Comparison of ENCODE assay signal across 2 cellular contexts in the genomic region with DNA sequence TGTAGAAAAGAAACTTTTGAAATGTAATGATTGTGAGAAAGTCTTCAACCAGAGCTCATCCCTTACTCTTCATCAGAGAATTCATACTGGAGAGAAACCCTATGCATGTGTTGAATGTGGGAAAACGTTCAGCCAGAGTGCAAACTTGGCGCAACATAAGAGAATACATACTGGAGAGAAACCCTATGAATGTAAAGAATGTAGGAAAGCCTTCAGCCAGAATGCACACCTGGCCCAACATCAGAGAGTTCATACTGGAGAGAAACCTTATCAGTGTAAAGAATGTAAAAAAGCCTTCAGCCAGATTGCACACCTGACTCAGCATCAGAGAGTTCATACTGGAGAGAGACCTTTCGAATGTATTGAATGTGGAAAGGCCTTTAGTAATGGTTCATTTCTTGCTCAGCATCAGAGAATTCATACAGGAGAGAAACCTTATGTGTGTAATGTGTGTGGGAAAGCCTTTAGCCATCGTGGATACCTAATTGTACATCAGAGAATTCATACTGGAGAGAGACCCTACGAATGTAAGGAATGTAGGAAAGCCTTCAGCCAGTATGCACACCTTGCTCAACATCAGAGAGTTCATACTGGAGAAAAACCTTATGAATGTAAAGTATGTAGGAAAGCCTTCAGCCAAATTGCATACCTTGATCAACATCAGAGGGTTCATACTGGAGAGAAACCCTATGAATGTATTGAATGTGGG.
TF ChIP-seq lines count a peak whose summit lies in the region.

No MANE protein-coding gene starts in this region.

TF ChIP-seq in IMR-90, 13 proteins besides CTCF, POLR2A, EP300 and RAD21:
- TF ChIP-seq NFE2L2 (IDR thresholded peaks at IDR 0.05; ENCODE audit: low read depth, low read length) = no peak
- TF ChIP-seq CEBPB (IDR thresholded peaks at IDR 0.05; ENCODE audit: low read depth, low read length) = no peak
- TF ChIP-seq SMC3 (IDR thresholded peaks at IDR 0.05; ENCODE audit: low read depth, low read length) = no peak
- TF ChIP-seq, protein P1, sequence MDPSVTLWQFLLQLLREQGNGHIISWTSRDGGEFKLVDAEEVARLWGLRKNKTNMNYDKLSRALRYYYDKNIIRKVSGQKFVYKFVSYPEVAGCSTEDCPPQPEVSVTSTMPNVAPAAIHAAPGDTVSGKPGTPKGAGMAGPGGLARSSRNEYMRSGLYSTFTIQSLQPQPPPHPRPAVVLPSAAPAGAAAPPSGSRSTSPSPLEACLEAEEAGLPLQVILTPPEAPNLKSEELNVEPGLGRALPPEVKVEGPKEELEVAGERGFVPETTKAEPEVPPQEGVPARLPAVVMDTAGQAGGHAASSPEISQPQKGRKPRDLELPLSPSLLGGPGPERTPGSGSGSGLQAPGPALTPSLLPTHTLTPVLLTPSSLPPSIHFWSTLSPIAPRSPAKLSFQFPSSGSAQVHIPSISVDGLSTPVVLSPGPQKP (IDR thresholded peaks at IDR 0.05; ENCODE audit: borderline replicate concordance, low read depth, low read length) = no peak

TF ChIP-seq in H1, 55 proteins besides CTCF, POLR2A, EP300 and RAD21:
- TF ChIP-seq ZNF274 (IDR thresholded peaks at IDR 0.05; ENCODE audit: borderline replicate concordance, extremely low read depth, low read length) = peak; percentile 98
- no peak for TF ChIP-seq FOSL1 (IDR thresholded peaks at IDR 0.05; ENCODE audit: insufficient read depth, low read depth, low read length)
- no peak for TF ChIP-seq NRF1 (IDR thresholded peaks at IDR 0.05; ENCODE audit: low read depth, low read length)
- TF ChIP-seq KDM4A (IDR thresholded peaks at IDR 0.05; ENCODE audit: low read depth, low read length, severe bottlenecking) = no peak
- no peak for TF ChIP-seq RFX5 (IDR thresholded peaks at IDR 0.05; ENCODE audit: borderline replicate concordance, low read depth, low read length)
